Comparison of ENCODE assay signal across 8 cellular contexts in the genomic region with DNA sequence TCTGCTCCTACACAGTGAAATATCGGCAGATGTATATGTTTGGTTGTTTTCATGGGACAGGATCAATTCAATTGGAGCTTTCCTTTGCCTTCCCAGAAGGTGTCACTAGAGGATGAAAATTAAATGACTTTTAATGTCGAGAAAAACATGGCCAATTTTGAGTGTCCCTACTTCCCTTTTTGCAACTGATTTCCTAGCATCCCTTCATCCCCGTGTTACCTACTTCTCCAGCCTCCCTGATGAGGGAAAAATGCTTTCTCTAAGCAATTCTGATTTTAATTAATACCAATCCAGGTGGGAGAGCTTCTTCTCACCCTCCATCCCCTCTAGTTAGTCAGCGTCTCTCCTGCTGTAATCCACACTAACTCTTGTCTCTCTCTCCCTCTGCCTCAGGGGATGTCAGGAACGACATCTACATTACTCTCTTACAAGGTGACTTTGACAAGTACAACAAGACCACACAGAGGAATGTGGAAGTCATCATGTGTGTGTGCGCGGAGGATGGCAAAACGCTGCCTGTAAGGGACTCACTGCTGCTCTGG.
DNase-seq lines count a peak whose midpoint lies in the region; ATAC-seq and TF ChIP-seq lines count a peak whose summit lies in the region.

No MANE protein-coding gene starts in this region.

- no peak for ATAC-seq in GM18519 (IDR thresholded peaks at IDR 0.05; ENCODE audit: low FRiP score, unreplicated experiment)

- DNase-seq in NCI-H510A treated with DMSO at 0.1 percent for 48 hours (lab: John Stamatoyannopoulos, UW) (peak; percentile 18), NCI-H510A (lab: John Stamatoyannopoulos, UW) (no peak), NCI-H526 (lab: John Stamatoyannopoulos, UW) (peak; percentile 2 to 48), epithelial cell of esophagus (ENCODE audit: low read depth) (peak; percentile 50), retinal pigment epithelial cell (ENCODE audit: low read depth) (no peak), cerebellar nuclear complex (lab: John Stamatoyannopoulos, UW) (no peak), KG1 (lab: John Stamatoyannopoulos, UW) (no peak)

- peak; percentile 67 for TF ChIP-seq CTCF in epithelial cell of esophagus (IDR thresholded peaks at IDR 0.05; ENCODE audit: insufficient read depth, low read depth, low read length, missing control alignments)
- TF ChIP-seq CTCF in retinal pigment epithelial cell (conservative IDR thresholded peaks at IDR 0.05; ENCODE audit: low read depth, low read length): peak; percentile 63

- H3K4me3 ChIP-seq in epithelial cell of esophagus (ENCODE audit: low read length): no peak overlapping the region
- no peak overlapping the region for H3K4me3 ChIP-seq in retinal pigment epithelial cell (ENCODE audit: low read length)

Comparison
In these comparisons a context has a peak if more than half of its experiments do, and no peak if none do; other contexts are left out.
1. DNase-seq: peak in NCI-H510A treated with DMSO at 0.1 percent for 48 hours (single experiment), NCI-H526 (2 of 2) and epithelial cell of esophagus (single experiment); none in NCI-H510A (single experiment), retinal pigment epithelial cell (single experiment), cerebellar nuclear complex (0 of 2) and KG1 (single experiment).